1 cellular context compared by ENCODE assay signal in the genomic region with DNA sequence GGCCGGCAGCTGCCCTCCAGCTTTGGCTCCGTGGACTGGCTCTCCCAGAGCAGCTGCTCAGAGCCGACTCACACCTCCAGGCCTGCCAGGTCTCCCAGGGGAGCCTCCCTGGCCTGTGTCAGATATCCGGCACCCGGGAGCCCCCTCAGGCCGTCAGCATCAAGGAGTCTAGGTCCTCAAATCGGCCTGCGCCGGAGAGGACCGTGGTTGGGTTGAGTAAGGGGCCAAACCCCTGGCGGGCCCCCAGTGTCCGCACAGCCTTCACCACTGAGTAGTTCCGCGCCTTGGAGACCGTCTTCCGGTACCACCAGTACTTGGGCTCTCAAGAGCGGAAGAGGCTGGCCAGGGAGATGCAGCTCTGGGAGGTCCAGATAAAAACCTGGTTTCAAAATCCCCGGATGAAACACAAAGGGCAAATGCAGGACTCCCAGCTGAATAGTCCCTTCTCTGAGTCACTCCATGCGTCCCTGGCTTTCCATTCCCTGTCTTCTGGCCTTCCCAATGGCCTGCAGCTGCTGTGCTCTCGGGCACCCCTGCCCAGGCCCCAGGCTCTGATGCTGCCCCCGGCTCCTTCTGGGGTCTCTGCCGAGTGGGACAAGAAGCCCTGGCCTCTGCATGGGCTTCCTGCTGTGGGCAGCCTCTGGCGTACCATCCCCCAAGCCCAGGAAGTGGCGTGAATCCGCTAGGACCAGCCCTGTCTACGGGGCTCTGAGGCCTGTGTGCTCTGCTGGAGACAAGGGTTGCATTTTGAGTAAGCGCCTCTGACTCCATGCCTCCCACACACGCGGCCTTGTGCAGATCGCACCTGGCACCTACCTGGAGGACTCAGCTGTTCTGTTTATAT.
TF ChIP-seq lines count a peak whose summit lies in the region.

No MANE protein-coding gene starts in this region.

TF ChIP-seq in K562, 482 proteins besides CTCF, POLR2A, EP300 and RAD21 (continued from another document and continues in another):
- TF ChIP-seq, protein P1, sequence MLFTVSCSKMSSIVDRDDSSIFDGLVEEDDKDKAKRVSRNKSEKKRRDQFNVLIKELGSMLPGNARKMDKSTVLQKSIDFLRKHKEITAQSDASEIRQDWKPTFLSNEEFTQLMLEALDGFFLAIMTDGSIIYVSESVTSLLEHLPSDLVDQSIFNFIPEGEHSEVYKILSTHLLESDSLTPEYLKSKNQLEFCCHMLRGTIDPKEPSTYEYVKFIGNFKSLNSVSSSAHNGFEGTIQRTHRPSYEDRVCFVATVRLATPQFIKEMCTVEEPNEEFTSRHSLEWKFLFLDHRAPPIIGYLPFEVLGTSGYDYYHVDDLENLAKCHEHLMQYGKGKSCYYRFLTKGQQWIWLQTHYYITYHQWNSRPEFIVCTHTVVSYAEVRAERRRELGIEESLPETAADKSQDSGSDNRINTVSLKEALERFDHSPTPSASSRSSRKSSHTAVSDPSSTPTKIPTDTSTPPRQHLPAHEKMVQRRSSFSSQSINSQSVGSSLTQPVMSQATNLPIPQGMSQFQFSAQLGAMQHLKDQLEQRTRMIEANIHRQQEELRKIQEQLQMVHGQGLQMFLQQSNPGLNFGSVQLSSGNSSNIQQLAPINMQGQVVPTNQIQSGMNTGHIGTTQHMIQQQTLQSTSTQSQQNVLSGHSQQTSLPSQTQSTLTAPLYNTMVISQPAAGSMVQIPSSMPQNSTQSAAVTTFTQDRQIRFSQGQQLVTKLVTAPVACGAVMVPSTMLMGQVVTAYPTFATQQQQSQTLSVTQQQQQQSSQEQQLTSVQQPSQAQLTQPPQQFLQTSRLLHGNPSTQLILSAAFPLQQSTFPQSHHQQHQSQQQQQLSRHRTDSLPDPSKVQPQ (CRISPR knock-in tag; IDR thresholded peaks at IDR 0.05; ENCODE audit: borderline replicate concordance), result no peak
- no peak for TF ChIP-seq SIX5 (IDR thresholded peaks at IDR 0.05; ENCODE audit: borderline replicate concordance in 1 of 2, insufficient read depth in 1 of 2, low read depth in 1 of 2, low read length in 2 of 2)
- TF ChIP-seq HMG20B (CRISPR knock-in tag; IDR thresholded peaks at IDR 0.05), result no peak
- TF ChIP-seq GTF2E2 (tag; IDR thresholded peaks at IDR 0.05), result peak; percentile 92
- no peak for TF ChIP-seq SIN3A (IDR thresholded peaks at IDR 0.05; ENCODE audit: borderline replicate concordance in 2 of 2, control insufficient read depth in 1 of 2, low read depth in 2 of 2, low read length in 2 of 2)
- peak; percentile 37 for TF ChIP-seq ETV1 (tag; conservative IDR thresholded peaks at IDR 0.05; ENCODE audit: low read depth)
- TF ChIP-seq ZNF408 (CRISPR knock-in tag; IDR thresholded peaks at IDR 0.05; ENCODE audit: low read depth), result no peak
- TF ChIP-seq NCOA6 (IDR thresholded peaks at IDR 0.05), result no peak
- no peak for TF ChIP-seq ZNF274 (IDR thresholded peaks at IDR 0.05; ENCODE audit: borderline replicate concordance, low read depth, low read length)
- TF ChIP-seq BDP1 (IDR thresholded peaks at IDR 0.05; ENCODE audit: insufficient read depth, insufficient read length), result no peak
- no peak for TF ChIP-seq ZNF57 (CRISPR knock-in tag; IDR thresholded peaks at IDR 0.05)
- TF ChIP-seq KAT2B (IDR thresholded peaks at IDR 0.05; ENCODE audit: low read depth, low read length), result no peak
- TF ChIP-seq ZNF785 (CRISPR knock-in tag; IDR thresholded peaks at IDR 0.05), result no peak
- TF ChIP-seq MYNN (IDR thresholded peaks at IDR 0.05), result no peak
- no peak for TF ChIP-seq MYNN (CRISPR knock-in tag; IDR thresholded peaks at IDR 0.05)
- TF ChIP-seq HNRNPL (IDR thresholded peaks at IDR 0.05; ENCODE audit: low read depth, low read length), result no peak
- TF ChIP-seq E2F3 (CRISPR knock-in tag; IDR thresholded peaks at IDR 0.05), result no peak
- TF ChIP-seq, protein P2, sequence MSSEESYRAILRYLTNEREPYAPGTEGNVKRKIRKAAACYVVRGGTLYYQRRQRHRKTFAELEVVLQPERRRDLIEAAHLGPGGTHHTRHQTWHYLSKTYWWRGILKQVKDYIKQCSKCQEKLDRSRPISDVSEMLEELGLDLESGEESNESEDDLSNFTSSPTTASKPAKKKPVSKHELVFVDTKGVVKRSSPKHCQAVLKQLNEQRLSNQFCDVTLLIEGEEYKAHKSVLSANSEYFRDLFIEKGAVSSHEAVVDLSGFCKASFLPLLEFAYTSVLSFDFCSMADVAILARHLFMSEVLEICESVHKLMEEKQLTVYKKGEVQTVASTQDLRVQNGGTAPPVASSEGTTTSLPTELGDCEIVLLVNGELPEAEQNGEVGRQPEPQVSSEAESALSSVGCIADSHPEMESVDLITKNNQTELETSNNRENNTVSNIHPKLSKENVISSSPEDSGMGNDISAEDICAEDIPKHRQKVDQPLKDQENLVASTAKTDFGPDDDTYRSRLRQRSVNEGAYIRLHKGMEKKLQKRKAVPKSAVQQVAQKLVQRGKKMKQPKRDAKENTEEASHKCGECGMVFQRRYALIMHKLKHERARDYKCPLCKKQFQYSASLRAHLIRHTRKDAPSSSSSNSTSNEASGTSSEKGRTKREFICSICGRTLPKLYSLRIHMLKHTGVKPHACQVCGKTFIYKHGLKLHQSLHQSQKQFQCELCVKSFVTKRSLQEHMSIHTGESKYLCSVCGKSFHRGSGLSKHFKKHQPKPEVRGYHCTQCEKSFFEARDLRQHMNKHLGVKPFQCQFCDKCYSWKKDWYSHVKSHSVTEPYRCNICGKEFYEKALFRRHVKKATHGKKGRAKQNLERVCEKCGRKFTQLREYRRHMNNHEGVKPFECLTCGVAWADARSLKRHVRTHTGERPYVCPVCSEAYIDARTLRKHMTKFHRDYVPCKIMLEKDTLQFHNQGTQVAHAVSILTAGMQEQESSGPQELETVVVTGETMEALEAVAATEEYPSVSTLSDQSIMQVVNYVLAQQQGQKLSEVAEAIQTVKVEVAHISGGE (CRISPR knock-in tag; IDR thresholded peaks at IDR 0.05), result peak in 1 of 3 experiments; percentile 86; a peak in 2 of 6 replicates
- TF ChIP-seq, protein P3, sequence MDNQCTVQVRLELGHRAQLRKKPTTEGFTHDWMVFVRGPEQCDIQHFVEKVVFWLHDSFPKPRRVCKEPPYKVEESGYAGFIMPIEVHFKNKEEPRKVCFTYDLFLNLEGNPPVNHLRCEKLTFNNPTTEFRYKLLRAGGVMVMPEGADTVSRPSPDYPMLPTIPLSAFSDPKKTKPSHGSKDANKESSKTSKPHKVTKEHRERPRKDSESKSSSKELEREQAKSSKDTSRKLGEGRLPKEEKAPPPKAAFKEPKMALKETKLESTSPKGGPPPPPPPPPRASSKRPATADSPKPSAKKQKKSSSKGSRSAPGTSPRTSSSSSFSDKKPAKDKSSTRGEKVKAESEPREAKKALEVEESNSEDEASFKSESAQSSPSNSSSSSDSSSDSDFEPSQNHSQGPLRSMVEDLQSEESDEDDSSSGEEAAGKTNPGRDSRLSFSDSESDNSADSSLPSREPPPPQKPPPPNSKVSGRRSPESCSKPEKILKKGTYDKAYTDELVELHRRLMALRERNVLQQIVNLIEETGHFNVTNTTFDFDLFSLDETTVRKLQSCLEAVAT (IDR thresholded peaks at IDR 0.05), result no peak
- TF ChIP-seq, protein P4, sequence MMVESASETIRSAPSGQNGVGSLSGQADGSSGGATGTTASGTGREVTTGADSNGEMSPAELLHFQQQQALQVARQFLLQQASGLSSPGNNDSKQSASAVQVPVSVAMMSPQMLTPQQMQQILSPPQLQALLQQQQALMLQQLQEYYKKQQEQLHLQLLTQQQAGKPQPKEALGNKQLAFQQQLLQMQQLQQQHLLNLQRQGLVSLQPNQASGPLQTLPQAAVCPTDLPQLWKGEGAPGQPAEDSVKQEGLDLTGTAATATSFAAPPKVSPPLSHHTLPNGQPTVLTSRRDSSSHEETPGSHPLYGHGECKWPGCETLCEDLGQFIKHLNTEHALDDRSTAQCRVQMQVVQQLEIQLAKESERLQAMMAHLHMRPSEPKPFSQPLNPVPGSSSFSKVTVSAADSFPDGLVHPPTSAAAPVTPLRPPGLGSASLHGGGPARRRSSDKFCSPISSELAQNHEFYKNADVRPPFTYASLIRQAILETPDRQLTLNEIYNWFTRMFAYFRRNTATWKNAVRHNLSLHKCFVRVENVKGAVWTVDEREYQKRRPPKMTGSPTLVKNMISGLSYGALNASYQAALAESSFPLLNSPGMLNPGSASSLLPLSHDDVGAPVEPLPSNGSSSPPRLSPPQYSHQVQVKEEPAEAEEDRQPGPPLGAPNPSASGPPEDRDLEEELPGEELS (CRISPR knock-in tag; IDR thresholded peaks at IDR 0.05; ENCODE audit: borderline replicate concordance), result peak; percentile 32; the same call in 1 of the 2 replicates
- no peak for TF ChIP-seq HMG20A (CRISPR knock-in tag; conservative IDR thresholded peaks at IDR 0.05)
- TF ChIP-seq, protein P5, sequence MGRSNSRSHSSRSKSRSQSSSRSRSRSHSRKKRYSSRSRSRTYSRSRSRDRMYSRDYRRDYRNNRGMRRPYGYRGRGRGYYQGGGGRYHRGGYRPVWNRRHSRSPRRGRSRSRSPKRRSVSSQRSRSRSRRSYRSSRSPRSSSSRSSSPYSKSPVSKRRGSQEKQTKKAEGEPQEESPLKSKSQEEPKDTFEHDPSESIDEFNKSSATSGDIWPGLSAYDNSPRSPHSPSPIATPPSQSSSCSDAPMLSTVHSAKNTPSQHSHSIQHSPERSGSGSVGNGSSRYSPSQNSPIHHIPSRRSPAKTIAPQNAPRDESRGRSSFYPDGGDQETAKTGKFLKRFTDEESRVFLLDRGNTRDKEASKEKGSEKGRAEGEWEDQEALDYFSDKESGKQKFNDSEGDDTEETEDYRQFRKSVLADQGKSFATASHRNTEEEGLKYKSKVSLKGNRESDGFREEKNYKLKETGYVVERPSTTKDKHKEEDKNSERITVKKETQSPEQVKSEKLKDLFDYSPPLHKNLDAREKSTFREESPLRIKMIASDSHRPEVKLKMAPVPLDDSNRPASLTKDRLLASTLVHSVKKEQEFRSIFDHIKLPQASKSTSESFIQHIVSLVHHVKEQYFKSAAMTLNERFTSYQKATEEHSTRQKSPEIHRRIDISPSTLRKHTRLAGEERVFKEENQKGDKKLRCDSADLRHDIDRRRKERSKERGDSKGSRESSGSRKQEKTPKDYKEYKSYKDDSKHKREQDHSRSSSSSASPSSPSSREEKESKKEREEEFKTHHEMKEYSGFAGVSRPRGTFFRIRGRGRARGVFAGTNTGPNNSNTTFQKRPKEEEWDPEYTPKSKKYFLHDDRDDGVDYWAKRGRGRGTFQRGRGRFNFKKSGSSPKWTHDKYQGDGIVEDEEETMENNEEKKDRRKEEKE (IDR thresholded peaks at IDR 0.05; ENCODE audit: borderline replicate concordance in 1 of 2, control insufficient read depth in 1 of 2, low read depth in 2 of 2, low read length in 1 of 2), result no peak
- TF ChIP-seq POLR2G (IDR thresholded peaks at IDR 0.05; ENCODE audit: low read depth, low read length), result peak; percentile 95
- TF ChIP-seq TGIF2 (CRISPR knock-in tag; IDR thresholded peaks at IDR 0.05), result peak; percentile 64; the same call in 1 of the 2 replicates
- no peak for TF ChIP-seq SAFB2 (IDR thresholded peaks at IDR 0.05; ENCODE audit: borderline replicate concordance, low read depth, low read length, severe bottlenecking)
- peak in 1 of 2 experiments; percentile 9; a peak in 1 of 4 replicates for TF ChIP-seq HDAC1 (IDR thresholded peaks at IDR 0.05)
- no peak for TF ChIP-seq ZNF347 (CRISPR knock-in tag; IDR thresholded peaks at IDR 0.05; ENCODE audit: low read depth)
- TF ChIP-seq JUND (IDR thresholded peaks at IDR 0.05; ENCODE audit: borderline replicate concordance, low read depth, low read length), result peak; percentile 77
- 0 out of 3 replicates have a peak, but pooled peaks have one; percentile 20 for TF ChIP-seq JUND (tag; IDR thresholded peaks at IDR 0.05; ENCODE audit: borderline replicate concordance, low read depth, low read length)
- no peak for TF ChIP-seq ZNF184 (CRISPR knock-in tag; IDR thresholded peaks at IDR 0.05)
- TF ChIP-seq POLR2AphosphoS2 (IDR thresholded peaks at IDR 0.05; ENCODE audit: low read length), result no peak
- TF ChIP-seq BHLHE40 (IDR thresholded peaks at IDR 0.05; ENCODE audit: low read length), result no peak
- TF ChIP-seq SOX6 (IDR thresholded peaks at IDR 0.05), result 0 out of 2 replicates have a peak, but pooled peaks have one; percentile 13
- TF ChIP-seq ZNF707 (CRISPR knock-in tag; conservative IDR thresholded peaks at IDR 0.05), result no peak
- TF ChIP-seq, protein P6, sequence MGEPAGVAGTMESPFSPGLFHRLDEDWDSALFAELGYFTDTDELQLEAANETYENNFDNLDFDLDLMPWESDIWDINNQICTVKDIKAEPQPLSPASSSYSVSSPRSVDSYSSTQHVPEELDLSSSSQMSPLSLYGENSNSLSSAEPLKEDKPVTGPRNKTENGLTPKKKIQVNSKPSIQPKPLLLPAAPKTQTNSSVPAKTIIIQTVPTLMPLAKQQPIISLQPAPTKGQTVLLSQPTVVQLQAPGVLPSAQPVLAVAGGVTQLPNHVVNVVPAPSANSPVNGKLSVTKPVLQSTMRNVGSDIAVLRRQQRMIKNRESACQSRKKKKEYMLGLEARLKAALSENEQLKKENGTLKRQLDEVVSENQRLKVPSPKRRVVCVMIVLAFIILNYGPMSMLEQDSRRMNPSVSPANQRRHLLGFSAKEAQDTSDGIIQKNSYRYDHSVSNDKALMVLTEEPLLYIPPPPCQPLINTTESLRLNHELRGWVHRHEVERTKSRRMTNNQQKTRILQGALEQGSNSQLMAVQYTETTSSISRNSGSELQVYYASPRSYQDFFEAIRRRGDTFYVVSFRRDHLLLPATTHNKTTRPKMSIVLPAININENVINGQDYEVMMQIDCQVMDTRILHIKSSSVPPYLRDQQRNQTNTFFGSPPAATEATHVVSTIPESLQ (CRISPR knock-in tag; IDR thresholded peaks at IDR 0.05), result no peak
- TF ChIP-seq ZNF197 (CRISPR knock-in tag; IDR thresholded peaks at IDR 0.05; ENCODE audit: low read depth), result no peak; the same call in 1 of the 2 replicates
- no peak for TF ChIP-seq NFYB (IDR thresholded peaks at IDR 0.05; ENCODE audit: extremely low read depth, insufficient read length)
- no peak for TF ChIP-seq HLTF (IDR thresholded peaks at IDR 0.05)
- TF ChIP-seq DDX20 (tag; IDR thresholded peaks at IDR 0.05; ENCODE audit: low read depth), result no peak
- TF ChIP-seq TEAD1 (CRISPR knock-in tag; IDR thresholded peaks at IDR 0.05), result peak in 1 of 2 experiments; percentile 29; a peak in 1 of 4 replicates
- TF ChIP-seq RBM22 (IDR thresholded peaks at IDR 0.05; ENCODE audit: low read depth, low read length, poor library complexity, severe bottlenecking), result no peak
- no peak for TF ChIP-seq STAT5B (CRISPR knock-in tag; IDR thresholded peaks at IDR 0.05)
- TF ChIP-seq, protein P7, sequence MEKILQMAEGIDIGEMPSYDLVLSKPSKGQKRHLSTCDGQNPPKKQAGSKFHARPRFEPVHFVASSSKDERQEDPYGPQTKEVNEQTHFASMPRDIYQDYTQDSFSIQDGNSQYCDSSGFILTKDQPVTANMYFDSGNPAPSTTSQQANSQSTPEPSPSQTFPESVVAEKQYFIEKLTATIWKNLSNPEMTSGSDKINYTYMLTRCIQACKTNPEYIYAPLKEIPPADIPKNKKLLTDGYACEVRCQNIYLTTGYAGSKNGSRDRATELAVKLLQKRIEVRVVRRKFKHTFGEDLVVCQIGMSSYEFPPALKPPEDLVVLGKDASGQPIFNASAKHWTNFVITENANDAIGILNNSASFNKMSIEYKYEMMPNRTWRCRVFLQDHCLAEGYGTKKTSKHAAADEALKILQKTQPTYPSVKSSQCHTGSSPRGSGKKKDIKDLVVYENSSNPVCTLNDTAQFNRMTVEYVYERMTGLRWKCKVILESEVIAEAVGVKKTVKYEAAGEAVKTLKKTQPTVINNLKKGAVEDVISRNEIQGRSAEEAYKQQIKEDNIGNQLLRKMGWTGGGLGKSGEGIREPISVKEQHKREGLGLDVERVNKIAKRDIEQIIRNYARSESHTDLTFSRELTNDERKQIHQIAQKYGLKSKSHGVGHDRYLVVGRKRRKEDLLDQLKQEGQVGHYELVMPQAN (IDR thresholded peaks at IDR 0.05; ENCODE audit: borderline replicate concordance), result no peak
- 0 out of 2 replicates have a peak, but pooled peaks have one; percentile 42 for TF ChIP-seq ZNF12 (CRISPR knock-in tag; IDR thresholded peaks at IDR 0.05)
- TF ChIP-seq LARP7 (IDR thresholded peaks at IDR 0.05), result no peak
